ENCODE assay signal across 19 cellular contexts in the genomic region with DNA sequence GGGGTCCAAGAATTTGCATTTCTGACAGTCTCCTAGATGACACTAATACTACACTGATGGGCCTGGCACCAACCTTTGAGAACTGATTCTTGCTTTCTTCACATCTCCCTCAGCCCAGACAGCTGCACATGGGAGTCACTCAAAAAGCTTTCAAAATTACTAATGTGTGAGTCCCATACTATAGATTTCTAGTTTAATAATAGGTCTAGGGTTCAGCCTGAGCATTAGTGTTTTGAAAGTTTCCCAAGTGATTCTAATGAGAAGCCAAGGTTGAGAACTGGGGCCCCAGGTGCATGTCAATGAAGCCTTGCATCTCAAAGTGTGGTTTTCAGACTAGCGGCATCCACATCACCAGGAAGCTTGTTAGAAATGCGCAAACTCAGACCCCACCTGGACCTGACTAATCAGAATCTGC.
DNase-seq lines count a peak whose midpoint lies in the region; ATAC-seq and TF ChIP-seq lines count a peak whose summit lies in the region.
"Had no signal": no experiment of that assay in that cellular context is flagged by ENCODE, and none has a peak within 500 bp of the region (broad histone marks: within the 10 kb centered on the region; RNA-seq: fewer than 3 reads in every experiment).

No MANE protein-coding gene starts in this region.

- in situ Hi-C loops in GM13977 (cut with MboI; ENCODE audit: low pct_unique_long_range_greater_than_20kb, low sequenced_read_pairs, unreplicated experiment), result no loop called here

- H3K27ac ChIP-seq in HUES64 (ENCODE audit: low read depth, low read length), result peak overlapping the region; percentile 16; the same call in 1 of the 2 replicates
- H3K27ac ChIP-seq: A549, adrenal gland, C4-2B, parathyroid adenoma, RWPE1, WERI-Rb-1 had no signal

- peak; percentile 87 for ATAC-seq in GM19463 (IDR thresholded peaks at IDR 0.05; ENCODE audit: unreplicated experiment)
- ATAC-seq in HG02840 (IDR thresholded peaks at IDR 0.05; ENCODE audit: low FRiP score, unreplicated experiment), result peak; percentile 61
- no peak for ATAC-seq in GM19397 (IDR thresholded peaks at IDR 0.05; ENCODE audit: unreplicated experiment)
- ATAC-seq: A549 had no signal

- 24% methylated on average over 2 of the region's 2 CpGs for WGBS in HUES64

- H3K27me3 ChIP-seq in HUES64 (ENCODE audit: insufficient read depth, low read length), result no peaks in the 10 kb centered on the region
- H3K27me3 ChIP-seq: adrenal gland had no signal

- TF ChIP-seq CTCF in GM13977 (IDR thresholded peaks at IDR 0.05; ENCODE audit: extremely low read depth, insufficient read depth, missing control alignments), result no peak

- peaks cover 55% of the 10 kb centered on the region for H3K4me1 ChIP-seq in HUES64 (ENCODE audit: insufficient read depth, low read length)
- H3K4me1 ChIP-seq: A549, adrenal gland, parathyroid adenoma had no signal

- H3K4me3 ChIP-seq in HUES64 (ENCODE audit: low read length), result no peak overlapping the region
- H3K4me3 ChIP-seq: A549, adrenal gland had no signal

- H3K9me3 ChIP-seq in HUES64 (ENCODE audit: insufficient read depth, low read depth, low read length), result no peaks in the 10 kb centered on the region
- H3K9me3 ChIP-seq: A549, adrenal gland had no signal

- DNase-seq in GM13977 (ENCODE audit: low spot score), result peak; percentile 12
- no peak for DNase-seq in NCI-H1436 (lab: John Stamatoyannopoulos, UW)
- DNase-seq in NCI-H1930 (lab: John Stamatoyannopoulos, UW), result no peak
- no peak for DNase-seq in stimulated activated CD4-positive, alpha-beta T cell treated with anti-CD3 and anti-CD28 coated beads, Interleukin-2, amount 100 ng/mL, for 48 hours
- DNase-seq: adrenal gland; effector memory CD4-positive, alpha-beta T cell; NCI-H1048; NCI-H82; stimulated activated naive CD4-positive, alpha-beta T cell treated with Interleukin-2 at 50 U/mL for 16 hours; T-helper 1 cell; WERI-Rb-1 had no signal

- H3K36me3 ChIP-seq in HUES64 (ENCODE audit: insufficient read depth, low read length), result no peaks in the 10 kb centered on the region
- H3K36me3 ChIP-seq: adrenal gland, WERI-Rb-1 had no signal

- no peak overlapping the region for H3K9ac ChIP-seq in HUES64 (ENCODE audit: low read depth, low read length)
- H3K9ac ChIP-seq: parathyroid adenoma had no signal
